In the genomic region with DNA sequence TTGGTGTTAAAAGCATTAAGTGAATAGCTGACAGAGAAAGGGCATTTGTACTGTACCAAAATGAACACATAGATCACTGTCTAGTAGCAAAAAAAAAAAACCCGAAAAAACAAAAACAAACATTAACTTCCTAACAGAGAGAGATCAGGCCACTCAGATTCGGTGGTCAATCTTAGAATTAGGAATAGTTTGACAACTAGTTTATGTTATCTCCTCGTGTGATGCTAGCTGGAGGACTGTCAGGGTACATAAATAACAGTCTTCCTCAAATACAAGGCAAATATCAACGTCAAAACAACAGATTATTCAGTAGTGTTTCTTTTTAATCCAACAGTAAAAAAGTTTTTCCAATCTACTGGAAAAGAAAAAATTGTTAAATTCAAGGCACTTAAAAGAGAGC, we compare ENCODE assay signal across 8 cellular contexts. TPM values are rescaled to one million over a fixed set of nuclear protein-coding genes. Genes with fewer than 3 reads are reported as not detected.
DNase-seq lines count a peak whose midpoint lies in the region; ATAC-seq, FAIRE-seq and TF ChIP-seq lines count a peak whose summit lies in the region.

No MANE protein-coding gene starts in this region.

- H3K4me3 Mint-ChIP-seq in glutamatergic neuron (ENCODE audit: unreplicated experiment): peak overlapping the region; percentile 98

- H3K36me3 Mint-ChIP-seq in glutamatergic neuron (ENCODE audit: unreplicated experiment): peaks cover 4% of the 10 kb centered on the region

- H3K27me3 ChIP-seq in skeletal muscle satellite cell (ENCODE audit: control insufficient read depth, insufficient read depth, low read length): no peaks in the 10 kb centered on the region

- H3K4me3 ChIP-seq in WI38 (ENCODE audit: low read depth, low read length) (peak overlapping the region; percentile 85), skeletal muscle satellite cell (ENCODE audit: low read length) (peak overlapping the region; percentile 89)

- peak overlapping the region; percentile 96 for H3K4me2 ChIP-seq in skeletal muscle satellite cell (ENCODE audit: low read length)

- no peaks in the 10 kb centered on the region for H3K9me3 ChIP-seq in skeletal muscle satellite cell (replicated peaks; ENCODE audit: low read length)

- DNase-seq in GM19239 (ENCODE audit: insufficient read length, low spot score) (no peak), glutamatergic neuron (no peak), sciatic nerve (ENCODE audit: low spot score) (no peak), HCEC 1CT (no peak), NCI-H524 (lab: John Stamatoyannopoulos, UW) (no peak), COR-L47 (lab: John Stamatoyannopoulos, UW) (no peak)

- intact Hi-C loops in sciatic nerve (cut with DNase I): loop anchor here (10.0 kb wide), 1 partner anchor 93 kb away; the partner anchor contains the start of gene ZMYM2

- TF ChIP-seq CTCF in WI38 (IDR thresholded peaks at IDR 0.05; ENCODE audit: low read depth, low read length): no peak
- no peak for TF ChIP-seq CTCF in glutamatergic neuron (IDR thresholded peaks at IDR 0.05; ENCODE audit: partially characterized antibody, unreplicated experiment)

- peaks cover 21% of the 10 kb centered on the region for H3K9me3 Mint-ChIP-seq in glutamatergic neuron (ENCODE audit: unreplicated experiment)

- peaks cover 14% of the 10 kb centered on the region for H3K27me3 Mint-ChIP-seq in glutamatergic neuron (ENCODE audit: unreplicated experiment)

- H3K4me1 ChIP-seq in skeletal muscle satellite cell (ENCODE audit: control insufficient read depth, insufficient read depth, low read length): peaks cover 23% of the 10 kb centered on the region

- peak overlapping the region; percentile 93 for H3K9ac ChIP-seq in skeletal muscle satellite cell (ENCODE audit: low read depth, low read length)

- ATAC-seq in sciatic nerve: no peak

- H3K4me1 Mint-ChIP-seq in glutamatergic neuron (ENCODE audit: low read depth, unreplicated experiment): peaks cover 12% of the 10 kb centered on the region

- H3K36me3 ChIP-seq in skeletal muscle satellite cell (ENCODE audit: insufficient read depth, low read length): peaks cover 8% of the 10 kb centered on the region

- FAIRE-seq in GM19239 (lab: Jason Lieb, UNC): peak; percentile 33

- H3K27ac Mint-ChIP-seq in glutamatergic neuron (ENCODE audit: unreplicated experiment): peak overlapping the region; percentile 95

RNA-seq across cellular contexts. Expression of gene ZMYM5, which starts 1.7 kb away (rescaled TPM):
- total RNA-seq in glutamatergic neuron (ENCODE audit: unreplicated experiment) (20.1 TPM), sciatic nerve (19.9 TPM)
- total RNA-seq in skeletal muscle satellite cell (2012; rRNA removed): 8.5 and 9.1 TPM in 2 replicates
